15 cellular contexts compared by ENCODE assay signal in genomic region chr6:126300735-126301134, GRCh38. TPM values are rescaled to one million over a fixed set of nuclear protein-coding genes. Genes with fewer than 3 reads are reported as not detected.
A peak's percentile ranks its signal among the peaks of the same experiment; 100 is the strongest.
DNase-seq lines count a peak whose midpoint lies in the region; ATAC-seq lines count a peak whose summit lies in the region.
"Had no signal": no experiment of that assay in that cellular context is flagged by ENCODE, and none has a peak within 500 bp of the region (broad histone marks: within the 10 kb centered on the region; RNA-seq: fewer than 3 reads in every experiment).

No MANE protein-coding gene starts in this region.

- H3K27ac Mint-ChIP-seq in CD4-positive, CD25-positive, alpha-beta regulatory T cell, result no peak overlapping the region
- H3K27ac Mint-ChIP-seq in naive thymus-derived CD4-positive, alpha-beta T cell, result peak overlapping the region in 1 of 9 donors; percentile 36

- H3K4me3 ChIP-seq in CD4-positive, CD25-positive, alpha-beta regulatory T cell (ENCODE audit: low read depth, low read length), result peak overlapping the region; percentile 15
- H3K4me3 ChIP-seq in naive thymus-derived CD4-positive, alpha-beta T cell (ENCODE audit: low read length), result no peak overlapping the region
- no peak overlapping the region for H3K4me3 ChIP-seq in HAP-1
- H3K4me3 ChIP-seq: colonic mucosa, lower lobe of right lung, Peyer's patch, tibial nerve had no signal

- DNase-seq in CD4-positive, CD25-positive, alpha-beta regulatory T cell, result peak in 1 of 3 donors; percentile 43
- DNase-seq in GM19238 (ENCODE audit: insufficient read length, low spot score), result peak; percentile 2
- DNase-seq in naive thymus-derived CD4-positive, alpha-beta T cell, result no peak
- DNase-seq in ACHN, result no peak
- DNase-seq in NCI-H524 (lab: John Stamatoyannopoulos, UW), result no peak
- no peak for DNase-seq in HAP-1 (ENCODE audit: low spot score in 2 of 2)
- DNase-seq: activated effector memory CD4-positive, alpha-beta T cell treated with Interleukin-2 at 50 U/mL for 16 hours; colonic mucosa; EL; lower lobe of right lung; NCI-H1092 treated with DMSO at 0.1 percent for 48 hours; Peyer's patch had no signal

- H3K4me1 ChIP-seq in CD4-positive, CD25-positive, alpha-beta regulatory T cell (ENCODE audit: control insufficient read depth, insufficient read depth, low read length, poor library complexity, severe bottlenecking), result no peaks in the 10 kb centered on the region
- H3K4me1 ChIP-seq in naive thymus-derived CD4-positive, alpha-beta T cell (ENCODE audit: control insufficient read depth in 2 of 2, insufficient read depth in 2 of 2, low read length in 2 of 2), result no peaks in the 10 kb centered on the region
- H3K4me1 ChIP-seq in HAP-1, result no peaks in the 10 kb centered on the region
- H3K4me1 ChIP-seq: colonic mucosa, lower lobe of right lung, Peyer's patch, tibial nerve had no signal

- no peaks in the 10 kb centered on the region for H3K36me3 ChIP-seq in CD4-positive, CD25-positive, alpha-beta regulatory T cell (ENCODE audit: control insufficient read depth, insufficient read depth, low read length)
- H3K36me3 ChIP-seq in naive thymus-derived CD4-positive, alpha-beta T cell (ENCODE audit: control insufficient read depth in 2 of 3, insufficient read depth in 3 of 3, low read length in 3 of 3), result no peaks in the 10 kb centered on the region
- no peaks in the 10 kb centered on the region for H3K36me3 ChIP-seq in HAP-1 (replicated peaks)
- H3K36me3 ChIP-seq: colonic mucosa, lower lobe of right lung, Peyer's patch, tibial nerve had no signal

- H3K9me3 Mint-ChIP-seq in CD4-positive, CD25-positive, alpha-beta regulatory T cell, result peaks cover 0 to 2% (median 0%) of the 10 kb centered on the region in 7 donors
- peaks cover 0 to 3% (median 0%) of the 10 kb centered on the region in 11 donors for H3K9me3 Mint-ChIP-seq in naive thymus-derived CD4-positive, alpha-beta T cell

- H3K27me3 ChIP-seq in CD4-positive, CD25-positive, alpha-beta regulatory T cell (ENCODE audit: control insufficient read depth, insufficient read depth, low read length), result no peaks in the 10 kb centered on the region
- H3K27me3 ChIP-seq in naive thymus-derived CD4-positive, alpha-beta T cell (ENCODE audit: control insufficient read depth in 2 of 2, insufficient read depth in 2 of 2, low read length in 2 of 2), result no peaks in the 10 kb centered on the region
- no peaks in the 10 kb centered on the region for H3K27me3 ChIP-seq in HAP-1 (ENCODE audit: low read depth)
- H3K27me3 ChIP-seq: colonic mucosa, Peyer's patch, tibial nerve had no signal

- intact Hi-C loops in naive thymus-derived CD4-positive, alpha-beta T cell (cut with micrococcal nuclease), result loop anchor here in 1 of 2 donors (5.0 kb wide), 1 partner anchor 42 kb away; the partner anchor contains the start of gene CENPW

- in situ Hi-C loops in ACHN (cut with HindIII; ENCODE audit: low pct_ligation_motif_present, low pct_unique_long_range_greater_than_20kb, low sequenced_read_pairs), result no loop called here
- in situ Hi-C loops in HAP-1 (cut with MboI; ENCODE audit: low sequenced_read_pairs), result no loop called here

- no peaks in the 10 kb centered on the region for H3K9me3 ChIP-seq in CD4-positive, CD25-positive, alpha-beta regulatory T cell (ENCODE audit: control insufficient read depth in 2 of 2, low read length in 2 of 2)
- H3K9me3 ChIP-seq in naive thymus-derived CD4-positive, alpha-beta T cell (ENCODE audit: control insufficient read depth in 2 of 3, low read length in 3 of 3), result no peaks in the 10 kb centered on the region
- H3K9me3 ChIP-seq in HAP-1, result no peaks in the 10 kb centered on the region
- H3K9me3 ChIP-seq: colonic mucosa, lower lobe of right lung, Peyer's patch, tibial nerve had no signal

- H3K27me3 Mint-ChIP-seq in CD4-positive, CD25-positive, alpha-beta regulatory T cell, result peaks cover 5% of the 10 kb centered on the region
- peaks cover 0 to 13% (median 5%) of the 10 kb centered on the region in 5 donors for H3K27me3 Mint-ChIP-seq in naive thymus-derived CD4-positive, alpha-beta T cell

- H3K36me3 Mint-ChIP-seq in CD4-positive, CD25-positive, alpha-beta regulatory T cell, result no peaks in the 10 kb centered on the region
- peaks cover 0 to 3% (median 0%) of the 10 kb centered on the region in 5 donors for H3K36me3 Mint-ChIP-seq in naive thymus-derived CD4-positive, alpha-beta T cell

- H3K4me1 Mint-ChIP-seq in CD4-positive, CD25-positive, alpha-beta regulatory T cell, result peaks cover 0 to 6% (median 2%) of the 10 kb centered on the region in 4 donors
- peaks cover 3 to 18% (median 11%) of the 10 kb centered on the region in 7 donors for H3K4me1 Mint-ChIP-seq in naive thymus-derived CD4-positive, alpha-beta T cell

- no peak overlapping the region for H3K4me3 Mint-ChIP-seq in CD4-positive, CD25-positive, alpha-beta regulatory T cell
- peak overlapping the region in 4 of 10 donors; percentile 34 to 55 (median 40) for H3K4me3 Mint-ChIP-seq in naive thymus-derived CD4-positive, alpha-beta T cell

- no peak overlapping the region for H3K27ac ChIP-seq in CD4-positive, CD25-positive, alpha-beta regulatory T cell (ENCODE audit: insufficient read depth, low read length, poor library complexity, severe bottlenecking)
- H3K27ac ChIP-seq in naive thymus-derived CD4-positive, alpha-beta T cell (ENCODE audit: low read depth, low read length), result no peak overlapping the region
- H3K27ac ChIP-seq: colonic mucosa, lower lobe of right lung, Peyer's patch, tibial nerve had no signal

- CTCF ChIA-PET in naive thymus-derived CD4-positive, alpha-beta T cell (lab: Charles Lee), result no interaction called here

- POLR2A ChIA-PET in naive thymus-derived CD4-positive, alpha-beta T cell (lab: Charles Lee), result no interaction called here

- no peak for ATAC-seq in CD4-positive, CD25-positive, alpha-beta regulatory T cell (ENCODE audit: low read depth in 2 of 2)
- ATAC-seq in HG02678 (IDR thresholded peaks at IDR 0.05; ENCODE audit: unreplicated experiment) (peak; percentile 80), HG03460 (IDR thresholded peaks at IDR 0.05; ENCODE audit: unreplicated experiment) (peak; percentile 89)
- ATAC-seq in naive thymus-derived CD4-positive, alpha-beta T cell, result no peak
- ATAC-seq: lower lobe of right lung had no signal

RNA-seq across cellular contexts. Expression of gene CENPW, which starts 39.2 kb away (rescaled TPM):
- total RNA-seq in CD4-positive, CD25-positive, alpha-beta regulatory T cell, result 4.5 TPM
- 1 to 10 TPM; 3.3 to 9.4 (median 5.5) TPM for polyA plus RNA-seq in CD4-positive, CD25-positive, alpha-beta regulatory T cell
- total RNA-seq in naive thymus-derived CD4-positive, alpha-beta T cell, result 10 to 100 TPM in 1 of 5 experiments, 1 to 10 TPM in 4; 1.2 to 37.1 (median 3.9) TPM
- polyA plus RNA-seq in naive thymus-derived CD4-positive, alpha-beta T cell, result 1 to 10 TPM; 2.6 to 4.8 TPM
- total RNA-seq: tibial nerve had no signal

Comparison
In these comparisons a context has a peak if more than half of its experiments do, and no peak if none do; other contexts are left out.
1. ATAC-seq: peak in HG02678 (single experiment) and HG03460 (single experiment); none in CD4-positive, CD25-positive, alpha-beta regulatory T cell (0 of 2) and naive thymus-derived CD4-positive, alpha-beta T cell (single experiment).